Comparison of ENCODE assay signal across 15 cellular contexts in genomic region chr6:150156460-150156859, GRCh38. TPM values are rescaled to one million over a fixed set of nuclear protein-coding genes. Genes with fewer than 3 reads are reported as not detected.
DNase-seq lines count a peak whose midpoint lies in the region; ATAC-seq and TF ChIP-seq lines count a peak whose summit lies in the region.
"Had no signal": no experiment of that assay in that cellular context is flagged by ENCODE, and none has a peak within 500 bp of the region (broad histone marks: within the 10 kb centered on the region; RNA-seq: fewer than 3 reads in every experiment).

No MANE protein-coding gene starts in this region.

- H3K27me3 Mint-ChIP-seq in natural killer cell (ENCODE audit: low read depth in 2 of 2) (peaks cover 9 to 25% of the 10 kb centered on the region in 2 donors), immature natural killer cell (ENCODE audit: low read depth in 3 of 3) (peaks cover 3 to 12% (median 5%) of the 10 kb centered on the region in 3 donors)
- peaks cover 9 to 23% of the 10 kb centered on the region in 2 donors for H3K27me3 Mint-ChIP-seq in natural killer cell treated with Interleukin-12 subunit alpha and Interleukin-12 subunit beta and Interleukin-15 and Interleukin-18, amount 100 ng/mL, for 72 hours
- H3K27me3 Mint-ChIP-seq in CD8-positive, alpha-beta T cell (ENCODE audit: low read depth) = peaks cover 6% of the 10 kb centered on the region

- no peak overlapping the region for H3K4me3 ChIP-seq in CD8-positive, alpha-beta T cell (ENCODE audit: low read depth, low read length)
- H3K4me3 ChIP-seq: BLaER1, GM23338 had no signal

- intact Hi-C loops in natural killer cell (cut with micrococcal nuclease) = no loop called here
- intact Hi-C loops in CD8-positive, alpha-beta T cell (cut with DNase I, micrococcal nuclease) = no loop called here

- POLR2A ChIA-PET in CD8-positive, alpha-beta T cell (lab: Charles Lee) = no interaction called here

- peaks cover 11% of the 10 kb centered on the region for H3K4me1 ChIP-seq in CD8-positive, alpha-beta T cell (ENCODE audit: insufficient read depth, low read length)

- DNase-seq in natural killer cell = no peak
- DNase-seq in natural killer cell treated with Interleukin-12 subunit alpha and Interleukin-12 subunit beta and Interleukin-15 and Interleukin-18, amount 100 ng/mL, for 72 hours (ENCODE audit: low spot score) = no peak
- peak; percentile 75 for DNase-seq in epithelial cell of prostate (ENCODE audit: low read depth, low spot score)
- no peak for DNase-seq in immature natural killer cell
- DNase-seq in CD8-positive, alpha-beta T cell = no peak
- no peak for DNase-seq in stimulated activated CD4-positive, alpha-beta T cell treated with anti-CD3 and anti-CD28 coated beads, Interleukin-15, amount 100 ng/mL, for 24 hours
- DNase-seq in NCI-H82 (lab: John Stamatoyannopoulos, UW) = no peak
- DNase-seq: 8988T, AML-193, DMS53, GF-D8, H7 had no signal

- H3K27ac ChIP-seq in epithelial cell of prostate = peak overlapping the region; percentile 67
- H3K27ac ChIP-seq in CD8-positive, alpha-beta T cell (ENCODE audit: low read depth, low read length) = no peak overlapping the region
- H3K27ac ChIP-seq: BLaER1 had no signal

- no peaks in the 10 kb centered on the region for H3K36me3 ChIP-seq in CD8-positive, alpha-beta T cell (ENCODE audit: insufficient read depth, low read length)
- H3K36me3 ChIP-seq: BLaER1 had no signal

- H3K9me3 ChIP-seq in CD8-positive, alpha-beta T cell (ENCODE audit: low read length) = no peaks in the 10 kb centered on the region

- H3K27ac Mint-ChIP-seq in natural killer cell = peak overlapping the region; percentile 50 to 73
- H3K27ac Mint-ChIP-seq in natural killer cell treated with Interleukin-12 subunit alpha and Interleukin-12 subunit beta and Interleukin-15 and Interleukin-18, amount 100 ng/mL, for 72 hours = no peak overlapping the region
- peak overlapping the region in 2 of 6 donors; percentile 6 to 43 for H3K27ac Mint-ChIP-seq in immature natural killer cell
- H3K27ac Mint-ChIP-seq in CD8-positive, alpha-beta T cell = no peak overlapping the region
- H3K27ac Mint-ChIP-seq: GM23338 had no signal

- H3K4me1 Mint-ChIP-seq in natural killer cell (peaks cover 18 to 24% of the 10 kb centered on the region in 2 donors), immature natural killer cell (peaks cover 29 to 44% of the 10 kb centered on the region in 2 donors)
- H3K4me1 Mint-ChIP-seq in natural killer cell treated with Interleukin-12 subunit alpha and Interleukin-12 subunit beta and Interleukin-15 and Interleukin-18, amount 100 ng/mL, for 72 hours (ENCODE audit: low read depth in 2 of 2) = peaks cover 16 to 26% of the 10 kb centered on the region in 2 donors
- H3K4me1 Mint-ChIP-seq in CD8-positive, alpha-beta T cell (ENCODE audit: low read depth) = peaks cover 8% of the 10 kb centered on the region

- peak overlapping the region; percentile 29 for H3K4me3 Mint-ChIP-seq in natural killer cell
- H3K4me3 Mint-ChIP-seq in natural killer cell treated with Interleukin-12 subunit alpha and Interleukin-12 subunit beta and Interleukin-15 and Interleukin-18, amount 100 ng/mL, for 72 hours = no peak overlapping the region
- peak overlapping the region in 4 of 5 donors; percentile 41 to 82 (median 52) for H3K4me3 Mint-ChIP-seq in immature natural killer cell
- H3K4me3 Mint-ChIP-seq in CD8-positive, alpha-beta T cell = no peak overlapping the region
- H3K4me3 Mint-ChIP-seq: GM23338 had no signal

- ATAC-seq in natural killer cell = no peak
- ATAC-seq in natural killer cell treated with Interleukin-12 subunit alpha and Interleukin-12 subunit beta and Interleukin-15 and Interleukin-18, amount 100 ng/mL, for 72 hours = no peak
- no peak for ATAC-seq in CD8-positive, alpha-beta T cell
- no peak for ATAC-seq in HG03342 (IDR thresholded peaks at IDR 0.05; ENCODE audit: unreplicated experiment)
- ATAC-seq: GM23338 had no signal

- H3K27me3 ChIP-seq in CD8-positive, alpha-beta T cell (ENCODE audit: insufficient read depth, low read length) = peaks cover 11% of the 10 kb centered on the region
- H3K27me3 ChIP-seq: BLaER1 had no signal

- H3K36me3 Mint-ChIP-seq in natural killer cell (no peaks in the 10 kb centered on the region), immature natural killer cell (peaks cover 0 to 3% (median 0%) of the 10 kb centered on the region in 3 donors)
- H3K36me3 Mint-ChIP-seq in natural killer cell treated with Interleukin-12 subunit alpha and Interleukin-12 subunit beta and Interleukin-15 and Interleukin-18, amount 100 ng/mL, for 72 hours = no peaks in the 10 kb centered on the region
- no peaks in the 10 kb centered on the region for H3K36me3 Mint-ChIP-seq in CD8-positive, alpha-beta T cell

- no peak for TF ChIP-seq CTCF in natural killer cell (IDR thresholded peaks at IDR 0.05)
- no peak for TF ChIP-seq CTCF in CD8-positive, alpha-beta T cell (IDR thresholded peaks at IDR 0.05)

- CTCF ChIA-PET in CD8-positive, alpha-beta T cell (lab: Charles Lee) = no interaction called here

- H3K9me3 Mint-ChIP-seq in natural killer cell (no peaks in the 10 kb centered on the region), immature natural killer cell (no peaks in the 10 kb centered on the region)
- no peaks in the 10 kb centered on the region for H3K9me3 Mint-ChIP-seq in natural killer cell treated with Interleukin-12 subunit alpha and Interleukin-12 subunit beta and Interleukin-15 and Interleukin-18, amount 100 ng/mL, for 72 hours
- H3K9me3 Mint-ChIP-seq in CD8-positive, alpha-beta T cell = no peaks in the 10 kb centered on the region
- H3K9me3 Mint-ChIP-seq: GM23338 had no signal

RNA-seq across cellular contexts. Expression of gene PPP1R14C, which starts 13.6 kb away (rescaled TPM):
- not detected for total RNA-seq in natural killer cell
- total RNA-seq in natural killer cell treated with Interleukin-12 subunit alpha and Interleukin-12 subunit beta and Interleukin-15 and Interleukin-18, amount 100 ng/mL, for 72 hours = under 1 TPM in 1 of 2 donors, not detected in 1; 0.73 TPM
- under 1 TPM in 1 of 3 donors, not detected in 2; 0.38 TPM for polyA plus RNA-seq in immature natural killer cell
- total RNA-seq in CD8-positive, alpha-beta T cell = not detected

Comparison
In these comparisons a context has a peak if more than half of its experiments do, and no peak if none do; other contexts are left out.
1. H3K27ac Mint-ChIP-seq: peak in natural killer cell (2 of 2); none in natural killer cell treated with Interleukin-12 subunit alpha and Interleukin-12 subunit beta and Interleukin-15 and Interleukin-18, amount 100 ng/mL, for 72 hours (0 of 2) and CD8-positive, alpha-beta T cell (single experiment).
2. H3K4me3 Mint-ChIP-seq: peak in natural killer cell (single experiment) and immature natural killer cell (4 of 5); none in natural killer cell treated with Interleukin-12 subunit alpha and Interleukin-12 subunit beta and Interleukin-15 and Interleukin-18, amount 100 ng/mL, for 72 hours (single experiment) and CD8-positive, alpha-beta T cell (single experiment).